21 cellular contexts compared by ENCODE assay signal in the genomic region with DNA sequence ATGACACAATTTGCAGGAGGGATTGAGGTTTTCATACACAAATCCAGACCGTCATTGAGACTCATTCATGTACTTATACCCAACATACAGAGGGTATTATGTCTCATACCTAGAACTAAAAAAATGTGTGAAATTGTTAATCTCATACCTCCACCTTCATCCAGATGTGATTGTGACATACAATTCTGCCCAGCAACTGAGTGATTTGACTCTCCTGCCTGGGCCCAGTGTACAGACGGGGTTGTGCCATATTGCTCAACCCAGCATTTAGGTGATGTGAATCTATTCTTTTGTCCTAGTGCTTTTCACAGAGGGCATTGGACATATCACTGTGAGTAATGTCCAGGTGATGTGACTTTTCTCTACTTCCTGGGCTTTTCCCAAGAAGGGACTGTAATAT.
"Had no signal": no experiment of that assay in that cellular context is flagged by ENCODE, and none has a peak within 500 bp of the region (broad histone marks: within the 10 kb centered on the region; RNA-seq: fewer than 3 reads in every experiment).

No MANE protein-coding gene starts in this region.

- H3K36me3 ChIP-seq: lower lobe of right lung, tibial nerve, uterus had no signal

- H3K4me3 Mint-ChIP-seq: activated B cell treated with CpG ODN at 0.5 μM for 24 hours; activated naive CD8-positive, alpha-beta T cell; nephron progenitor cell; T-helper 2 cell treated with Interferon-gamma antibody and Interleukin-4, amounts not matched to agents 5 μg/mL and 100 μg/mL, for 36 hours had no signal

- H3K27me3 ChIP-seq: body of pancreas, dorsolateral prefrontal cortex, tibial nerve, uterus had no signal

- ATAC-seq: body of pancreas, lower lobe of right lung, sciatic nerve had no signal

- H3K4me1 ChIP-seq: body of pancreas, lower lobe of right lung, tibial nerve, uterus had no signal

- H3K9me3 ChIP-seq: body of pancreas, lower lobe of right lung, SK-N-SH, tibial nerve, uterus had no signal

- H3K9me2 ChIP-seq: SK-N-SH had no signal

- DNase-seq: activated B cell treated with CpG ODN at 0.5 μM for 24 hours; activated CD4-positive, alpha-beta T cell treated with anti-CD3 and anti-CD28 coated beads, Interleukin-2, amount 50 U/mL, for 4 hours; activated effector memory CD4-positive, alpha-beta T cell treated with Interleukin-2 at 50 U/mL for 16 hours; amygdala; body of pancreas; caudate nucleus; dorsolateral prefrontal cortex; foreskin melanocyte; glutamatergic neuron; hypothalamus; lower lobe of right lung; nephron progenitor cell; nucleus accumbens; SHP77 treated with DMSO at 0.1 percent for 48 hours; SK-N-SH; stimulated activated naive CD4-positive, alpha-beta T cell treated with Interleukin-2 at 50 U/mL for 16 hours; uterus had no signal

- H3K27ac ChIP-seq: body of pancreas, dorsolateral prefrontal cortex, lower lobe of right lung, tibial nerve, uterus had no signal

- H3K9me3 Mint-ChIP-seq: activated B cell treated with CpG ODN at 0.5 μM for 24 hours had no signal

- H3K27ac Mint-ChIP-seq: activated B cell treated with CpG ODN at 0.5 μM for 24 hours; activated naive CD8-positive, alpha-beta T cell; nephron progenitor cell; T-helper 2 cell treated with Interferon-gamma antibody and Interleukin-4, amounts not matched to agents 5 μg/mL and 100 μg/mL, for 36 hours had no signal

- H3K27me3 Mint-ChIP-seq: activated B cell treated with CpG ODN at 0.5 μM for 24 hours; activated naive CD8-positive, alpha-beta T cell had no signal

- H3K4me3 ChIP-seq: body of pancreas, dorsolateral prefrontal cortex, lower lobe of right lung, tibial nerve, uterus had no signal

- H3K9ac ChIP-seq: SK-N-SH had no signal

- H3K4me1 Mint-ChIP-seq: activated B cell treated with CpG ODN at 0.5 μM for 24 hours, nephron progenitor cell had no signal

- H3K4me2 ChIP-seq: SK-N-SH had no signal
